ENCODE assay signal across 23 cellular contexts in genomic region chr10:96420610-96421009, GRCh38.
"Had no signal": no experiment of that assay in that cellular context is flagged by ENCODE, and none has a peak within 500 bp of the region (broad histone marks: within the 10 kb centered on the region; RNA-seq: fewer than 3 reads in every experiment).

No MANE protein-coding gene starts in this region.

- H3K27me3 ChIP-seq: brain microvascular endothelial cell had no signal

- H3K36me3 ChIP-seq: brain microvascular endothelial cell had no signal

- H3K27ac ChIP-seq: brain microvascular endothelial cell had no signal

- DNase-seq: activated CD4-positive, alpha-beta memory T cell treated with anti-CD3 and anti-CD28 coated beads for 36 hours; activated CD4-positive, alpha-beta T cell treated with anti-CD3 and anti-CD28 coated beads for 1 hour; activated CD4-positive, alpha-beta T cell treated with anti-CD3 and anti-CD28 coated beads, Interleukin-2, amount 10 ng/mL, durations not matched to agents 24 days and 14 days; activated CD8-positive, alpha-beta memory T cell treated with anti-CD3 and anti-CD28 coated beads for 24 hours; activated gamma-delta T cell; activated naive CD4-positive, alpha-beta T cell treated with anti-CD3 and anti-CD28 coated beads for 36 hours; activated T-cell treated with anti-CD3 and anti-CD28 coated beads, Interleukin-2, amount 50 U/mL, for 48 hours; brain microvascular endothelial cell; cerebellar nuclear complex; Kasumi-1; KBM-7; NCI-H1048; NCI-H1417; NCI-H1930; NCI-H2171; NCI-H2227 treated with DMSO at 0.1 percent for 48 hours; NCI-H446 treated with DMSO at 0.1 percent for 48 hours; NCI-H524 treated with DMSO at 0.1 percent for 48 hours; NCI-H748 treated with DMSO at 0.1 percent for 48 hours; RPMI8226 had no signal

- ATAC-seq: activated T-helper 17 cell treated with anti-CD3 and anti-CD28 coated beads, Interleukin-2, amount 50 U/mL, for 72 hours; Right ventricle myocardium inferior; WTC11 had no signal
